ENCODE assay signal across 1 cellular context in the genomic region with DNA sequence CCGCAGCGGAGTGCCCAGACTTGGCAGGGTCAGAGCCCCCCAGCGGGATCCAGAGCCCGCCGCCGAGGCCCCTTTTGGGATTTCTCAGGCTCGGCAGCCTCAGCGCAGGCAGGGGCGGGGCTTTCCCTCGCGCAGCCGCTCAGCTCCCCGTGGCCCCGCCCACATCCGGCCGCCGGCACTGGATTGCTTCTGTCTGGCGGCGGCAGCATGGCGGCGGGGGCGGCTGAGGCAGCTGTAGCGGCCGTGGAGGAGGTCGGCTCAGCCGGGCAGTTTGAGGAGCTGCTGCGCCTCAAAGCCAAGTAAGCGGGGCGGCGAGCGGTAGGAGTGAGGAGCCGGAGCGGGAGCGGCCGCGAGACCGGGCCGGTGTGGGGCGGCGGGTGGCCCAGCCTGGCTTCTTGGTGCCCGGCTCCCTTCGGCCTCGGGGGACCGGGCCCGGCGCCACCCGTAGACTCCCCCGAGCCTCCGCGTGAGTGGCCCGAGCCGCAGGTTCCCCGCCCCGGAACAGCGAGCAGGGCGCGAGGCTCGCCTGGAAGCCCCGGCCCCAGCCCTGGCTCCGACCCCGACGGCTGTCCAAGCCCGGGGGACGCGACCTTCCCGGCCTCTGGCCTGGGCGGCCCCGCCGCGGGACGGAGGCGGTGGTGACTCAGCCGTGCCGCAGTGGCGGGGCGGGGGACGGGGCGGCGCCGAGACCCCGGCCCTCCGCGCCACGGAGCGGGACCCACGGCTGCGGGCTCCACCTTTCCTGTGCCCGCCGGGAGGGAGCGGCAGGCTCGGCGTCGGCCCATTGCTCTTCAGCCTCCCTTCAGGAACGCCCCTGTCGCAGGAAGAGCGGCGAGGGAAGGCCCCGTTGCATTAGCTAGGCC.
A peak's percentile ranks its signal among the peaks of the same experiment; 100 is the strongest.
TF ChIP-seq lines count a peak whose summit lies in the region.

GLRX3 (plus strand) TSS at position 178 of the 863 bp plus-strand sequence; CDS start at position 208, 30 bp downstream.

TF ChIP-seq in HEK293, 187 proteins besides CTCF, POLR2A, EP300 and RAD21 (continued from another document and continues in another):
- no peak for TF ChIP-seq REPIN1 (tag by site-specific recombination; IDR thresholded peaks at IDR 0.05; ENCODE audit: low read depth)
- peak; percentile 57 for TF ChIP-seq IKZF3 (tag by site-specific recombination; IDR thresholded peaks at IDR 0.05)
- TF ChIP-seq EGR2 (tag by site-specific recombination; IDR thresholded peaks at IDR 0.05; ENCODE audit: low read depth) = peak; percentile 65; the same call in 1 of the 2 replicates
- peak; percentile 50 for TF ChIP-seq SP2 (tag by site-specific recombination; IDR thresholded peaks at IDR 0.05)
- TF ChIP-seq OVOL3 (tag by site-specific recombination; IDR thresholded peaks at IDR 0.05) = no peak
- 0 out of 2 replicates have a peak, but pooled peaks have one; percentile 52 for TF ChIP-seq ZNF561 (tag by site-specific recombination; IDR thresholded peaks at IDR 0.05; ENCODE audit: borderline replicate concordance)
- peak; percentile 66; the same call in 1 of the 2 replicates for TF ChIP-seq HIC1 (tag by site-specific recombination; IDR thresholded peaks at IDR 0.05)
- TF ChIP-seq ZNF335 (tag by site-specific recombination; conservative IDR thresholded peaks at IDR 0.05) = peak; percentile 51
- TF ChIP-seq ZFP37 (tag by site-specific recombination; IDR thresholded peaks at IDR 0.05) = no peak
- TF ChIP-seq HOXA7 (CRISPR knock-in tag; IDR thresholded peaks at IDR 0.05; ENCODE audit: borderline replicate concordance) = no peak
- 0 out of 2 replicates have a peak, but pooled peaks have one; percentile 12 for TF ChIP-seq ZNF24 (tag by site-specific recombination; IDR thresholded peaks at IDR 0.05)
- TF ChIP-seq, protein P1, sequence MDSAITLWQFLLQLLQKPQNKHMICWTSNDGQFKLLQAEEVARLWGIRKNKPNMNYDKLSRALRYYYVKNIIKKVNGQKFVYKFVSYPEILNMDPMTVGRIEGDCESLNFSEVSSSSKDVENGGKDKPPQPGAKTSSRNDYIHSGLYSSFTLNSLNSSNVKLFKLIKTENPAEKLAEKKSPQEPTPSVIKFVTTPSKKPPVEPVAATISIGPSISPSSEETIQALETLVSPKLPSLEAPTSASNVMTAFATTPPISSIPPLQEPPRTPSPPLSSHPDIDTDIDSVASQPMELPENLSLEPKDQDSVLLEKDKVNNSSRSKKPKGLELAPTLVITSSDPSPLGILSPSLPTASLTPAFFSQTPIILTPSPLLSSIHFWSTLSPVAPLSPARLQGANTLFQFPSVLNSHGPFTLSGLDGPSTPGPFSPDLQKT (IDR thresholded peaks at IDR 0.05; ENCODE audit: borderline replicate concordance, low read depth, low read length) = peak; percentile 92; the same call in 1 of the 2 replicates
- TF ChIP-seq ZNF48 (tag by site-specific recombination; IDR thresholded peaks at IDR 0.05) = no peak
- TF ChIP-seq, protein P2, sequence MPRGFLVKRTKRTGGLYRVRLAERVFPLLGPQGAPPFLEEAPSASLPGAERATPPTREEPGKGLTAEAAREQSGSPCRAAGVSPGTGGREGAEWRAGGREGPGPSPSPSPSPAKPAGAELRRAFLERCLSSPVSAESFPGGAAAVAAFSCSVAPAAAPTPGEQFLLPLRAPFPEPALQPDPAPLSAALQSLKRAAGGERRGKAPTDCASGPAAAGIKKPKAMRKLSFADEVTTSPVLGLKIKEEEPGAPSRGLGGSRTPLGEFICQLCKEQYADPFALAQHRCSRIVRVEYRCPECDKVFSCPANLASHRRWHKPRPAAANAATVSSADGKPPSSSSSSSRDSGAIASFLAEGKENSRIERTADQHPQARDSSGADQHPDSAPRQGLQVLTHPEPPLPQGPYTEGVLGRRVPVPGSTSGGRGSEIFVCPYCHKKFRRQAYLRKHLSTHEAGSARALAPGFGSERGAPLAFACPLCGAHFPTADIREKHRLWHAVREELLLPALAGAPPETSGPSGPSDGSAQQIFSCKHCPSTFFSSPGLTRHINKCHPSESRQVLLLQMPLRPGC (tag by site-specific recombination; IDR thresholded peaks at IDR 0.05) = 0 out of 2 replicates have a peak, but pooled peaks have one; percentile 17
- TF ChIP-seq ZNF2 (tag by site-specific recombination; IDR thresholded peaks at IDR 0.05) = 0 out of 2 replicates have a peak, but pooled peaks have one; percentile 56
- TF ChIP-seq ZBTB8A (tag by site-specific recombination; IDR thresholded peaks at IDR 0.05) = peak; percentile 58
- TF ChIP-seq ZNF777 (tag by site-specific recombination; IDR thresholded peaks at IDR 0.05; ENCODE audit: borderline replicate concordance) = no peak
- peak; percentile 94 for TF ChIP-seq ZBTB17 (tag by site-specific recombination; IDR thresholded peaks at IDR 0.05)
- peak; percentile 78 for TF ChIP-seq ZXDB (tag by site-specific recombination; IDR thresholded peaks at IDR 0.05)
- peak; percentile 54; the same call in 1 of the 2 replicates for TF ChIP-seq ZNF629 (tag by site-specific recombination; IDR thresholded peaks at IDR 0.05)
- TF ChIP-seq, protein P3, sequence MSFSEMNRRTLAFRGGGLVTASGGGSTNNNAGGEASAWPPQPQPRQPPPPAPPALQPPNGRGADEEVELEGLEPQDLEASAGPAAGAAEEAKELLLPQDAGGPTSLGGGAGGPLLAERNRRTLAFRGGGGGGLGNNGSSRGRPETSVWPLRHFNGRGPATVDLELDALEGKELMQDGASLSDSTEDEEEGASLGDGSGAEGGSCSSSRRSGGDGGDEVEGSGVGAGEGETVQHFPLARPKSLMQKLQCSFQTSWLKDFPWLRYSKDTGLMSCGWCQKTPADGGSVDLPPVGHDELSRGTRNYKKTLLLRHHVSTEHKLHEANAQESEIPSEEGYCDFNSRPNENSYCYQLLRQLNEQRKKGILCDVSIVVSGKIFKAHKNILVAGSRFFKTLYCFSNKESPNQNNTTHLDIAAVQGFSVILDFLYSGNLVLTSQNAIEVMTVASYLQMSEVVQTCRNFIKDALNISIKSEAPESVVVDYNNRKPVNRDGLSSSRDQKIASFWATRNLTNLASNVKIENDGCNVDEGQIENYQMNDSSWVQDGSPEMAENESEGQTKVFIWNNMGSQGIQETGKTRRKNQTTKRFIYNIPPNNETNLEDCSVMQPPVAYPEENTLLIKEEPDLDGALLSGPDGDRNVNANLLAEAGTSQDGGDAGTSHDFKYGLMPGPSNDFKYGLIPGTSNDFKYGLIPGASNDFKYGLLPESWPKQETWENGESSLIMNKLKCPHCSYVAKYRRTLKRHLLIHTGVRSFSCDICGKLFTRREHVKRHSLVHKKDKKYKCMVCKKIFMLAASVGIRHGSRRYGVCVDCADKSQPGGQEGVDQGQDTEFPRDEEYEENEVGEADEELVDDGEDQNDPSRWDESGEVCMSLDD (tag by site-specific recombination; IDR thresholded peaks at IDR 0.05) = 0 out of 2 replicates have a peak, but pooled peaks have one; percentile 1
- peak; percentile 78 for TF ChIP-seq ZFHX2 (tag by site-specific recombination; conservative IDR thresholded peaks at IDR 0.05)
- peak; percentile 5; the same call in 1 of the 2 replicates for TF ChIP-seq ZNF423 (tag by site-specific recombination; IDR thresholded peaks at IDR 0.05)
- TF ChIP-seq, protein P4, sequence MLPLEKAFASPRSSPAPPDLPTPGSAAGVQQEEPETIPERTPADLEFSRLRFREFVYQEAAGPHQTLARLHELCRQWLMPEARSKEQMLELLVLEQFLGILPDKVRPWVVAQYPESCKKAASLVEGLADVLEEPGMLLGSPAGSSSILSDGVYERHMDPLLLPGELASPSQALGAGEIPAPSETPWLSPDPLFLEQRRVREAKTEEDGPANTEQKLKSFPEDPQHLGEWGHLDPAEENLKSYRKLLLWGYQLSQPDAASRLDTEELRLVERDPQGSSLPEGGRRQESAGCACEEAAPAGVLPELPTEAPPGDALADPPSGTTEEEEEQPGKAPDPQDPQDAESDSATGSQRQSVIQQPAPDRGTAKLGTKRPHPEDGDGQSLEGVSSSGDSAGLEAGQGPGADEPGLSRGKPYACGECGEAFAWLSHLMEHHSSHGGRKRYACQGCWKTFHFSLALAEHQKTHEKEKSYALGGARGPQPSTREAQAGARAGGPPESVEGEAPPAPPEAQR (tag by site-specific recombination; IDR thresholded peaks at IDR 0.05) = no peak
- TF ChIP-seq ZNF76 (tag by site-specific recombination; IDR thresholded peaks at IDR 0.05; ENCODE audit: borderline replicate concordance, low read depth) = peak; percentile 65; the same call in 1 of the 2 replicates
- peak; percentile 29; the same call in 1 of the 2 replicates for TF ChIP-seq REST (tag by site-specific recombination; IDR thresholded peaks at IDR 0.05)
- TF ChIP-seq YY2 (tag by site-specific recombination; IDR thresholded peaks at IDR 0.05) = peak; percentile 92
- peak; percentile 86 for TF ChIP-seq SP3 (tag by site-specific recombination; IDR thresholded peaks at IDR 0.05)
- TF ChIP-seq ZNF16 (tag by site-specific recombination; IDR thresholded peaks at IDR 0.05; ENCODE audit: low read depth) = no peak
- peak; percentile 67 for TF ChIP-seq ZIC2 (tag by site-specific recombination; IDR thresholded peaks at IDR 0.05)
- TF ChIP-seq, protein P5, sequence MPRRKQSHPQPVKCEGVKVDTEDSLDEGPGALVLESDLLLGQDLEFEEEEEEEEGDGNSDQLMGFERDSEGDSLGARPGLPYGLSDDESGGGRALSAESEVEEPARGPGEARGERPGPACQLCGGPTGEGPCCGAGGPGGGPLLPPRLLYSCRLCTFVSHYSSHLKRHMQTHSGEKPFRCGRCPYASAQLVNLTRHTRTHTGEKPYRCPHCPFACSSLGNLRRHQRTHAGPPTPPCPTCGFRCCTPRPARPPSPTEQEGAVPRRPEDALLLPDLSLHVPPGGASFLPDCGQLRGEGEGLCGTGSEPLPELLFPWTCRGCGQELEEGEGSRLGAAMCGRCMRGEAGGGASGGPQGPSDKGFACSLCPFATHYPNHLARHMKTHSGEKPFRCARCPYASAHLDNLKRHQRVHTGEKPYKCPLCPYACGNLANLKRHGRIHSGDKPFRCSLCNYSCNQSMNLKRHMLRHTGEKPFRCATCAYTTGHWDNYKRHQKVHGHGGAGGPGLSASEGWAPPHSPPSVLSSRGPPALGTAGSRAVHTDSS (tag by site-specific recombination; IDR thresholded peaks at IDR 0.05) = no peak; the same call in 1 of the 2 replicates
- peak; percentile 25; the same call in 1 of the 2 replicates for TF ChIP-seq ZEB2 (tag by site-specific recombination; IDR thresholded peaks at IDR 0.05)
- peak; percentile 59; the same call in 1 of the 2 replicates for TF ChIP-seq KLF8 (tag by site-specific recombination; IDR thresholded peaks at IDR 0.05)
- no peak for TF ChIP-seq ZNF521 (tag by site-specific recombination; IDR thresholded peaks at IDR 0.05)
- peak; percentile 66; the same call in 1 of the 2 replicates for TF ChIP-seq ZBTB1 (tag by site-specific recombination; IDR thresholded peaks at IDR 0.05)
- TF ChIP-seq ZNF23 (tag by site-specific recombination; IDR thresholded peaks at IDR 0.05; ENCODE audit: borderline replicate concordance) = 0 out of 2 replicates have a peak, but pooled peaks have one; percentile 32
- no peak for TF ChIP-seq ZNF175 (tag by site-specific recombination; IDR thresholded peaks at IDR 0.05)
- TF ChIP-seq PRDM1 (tag by site-specific recombination; IDR thresholded peaks at IDR 0.05) = no peak
- TF ChIP-seq, protein P6, sequence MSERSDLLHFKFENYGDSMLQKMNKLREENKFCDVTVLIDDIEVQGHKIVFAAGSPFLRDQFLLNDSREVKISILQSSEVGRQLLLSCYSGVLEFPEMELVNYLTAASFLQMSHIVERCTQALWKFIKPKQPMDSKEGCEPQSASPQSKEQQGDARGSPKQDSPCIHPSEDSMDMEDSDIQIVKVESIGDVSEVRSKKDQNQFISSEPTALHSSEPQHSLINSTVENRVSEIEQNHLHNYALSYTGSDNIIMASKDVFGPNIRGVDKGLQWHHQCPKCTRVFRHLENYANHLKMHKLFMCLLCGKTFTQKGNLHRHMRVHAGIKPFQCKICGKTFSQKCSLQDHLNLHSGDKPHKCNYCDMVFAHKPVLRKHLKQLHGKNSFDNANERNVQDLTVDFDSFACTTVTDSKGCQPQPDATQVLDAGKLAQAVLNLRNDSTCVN (tag by site-specific recombination; optimal IDR thresholded peaks at IDR 0.05) = peak; percentile 74
- peak; percentile 59; the same call in 1 of the 2 replicates for TF ChIP-seq KLF10 (tag by site-specific recombination; IDR thresholded peaks at IDR 0.05)
